In genomic region chr10:32556996-32557395, GRCh38 we compare ENCODE assay signal across 29 cellular contexts.
"Had no signal": no experiment of that assay in that cellular context is flagged by ENCODE, and none has a peak within 500 bp of the region (broad histone marks: within the 10 kb centered on the region; RNA-seq: fewer than 3 reads in every experiment).

No MANE protein-coding gene starts in this region.

- H3K9me3 ChIP-seq: stomach, suprapubic skin, testis, thoracic aorta, thyroid gland, tibial artery, tibial nerve, transverse colon, upper lobe of left lung, uterus, vagina had no signal

- H3K27ac ChIP-seq: stomach, suprapubic skin, testis, thoracic aorta, thyroid gland, tibial artery, tibial nerve, transverse colon, upper lobe of left lung, upper lobe of right lung, uterus, vagina had no signal

- H3K9me3 Mint-ChIP-seq: stimulated activated effector memory CD8-positive, alpha-beta T cell treated with anti-CD3 and anti-CD28 coated beads, Interleukin-12 subunit alpha, Interleukin-12 subunit beta, amount 100 ng/mL, for 72 hours; type B pancreatic cell had no signal

- H3K36me3 ChIP-seq: suprapubic skin, thoracic aorta, thyroid gland, tibial artery, transverse colon, upper lobe of left lung, upper lobe of right lung, uterus, vagina had no signal

- ATAC-seq: stimulated activated effector memory CD8-positive, alpha-beta T cell treated with anti-CD3 and anti-CD28 coated beads, Interleukin-12 subunit alpha, Interleukin-12 subunit beta, amount 100 ng/mL, for 72 hours; stimulated activated memory B cell treated with anti-CD40 and anti-IgM and Interleukin-4, amounts not matched to agents 10 μg/mL and 1 μg/mL and 100 μg/mL, for 72 hours; stimulated activated naive B cell treated with anti-CD40 and anti-IgM and Interleukin-4, amounts not matched to agents 10 μg/mL and 1 μg/mL and 100 μg/mL, for 72 hours; stimulated activated naive CD8-positive, alpha-beta T cell treated with anti-CD3 and anti-CD28 coated beads, Interleukin-15, amount 100 ng/mL, for 72 hours; stimulated activated naive CD8-positive, alpha-beta T cell treated with anti-CD3 and anti-CD28 coated beads, Interleukin-15, Interleukin-2, amounts not matched to agents 100 U/mL and 50 U/mL, for 24 hours had no signal

- H3K4me3 Mint-ChIP-seq: stimulated activated effector memory CD8-positive, alpha-beta T cell treated with anti-CD3 and anti-CD28 coated beads, Interleukin-12 subunit alpha, Interleukin-12 subunit beta, amount 100 ng/mL, for 72 hours; stimulated activated memory B cell treated with anti-CD40 and anti-IgM and Interleukin-4, amounts not matched to agents 10 μg/mL and 1 μg/mL and 100 μg/mL, for 72 hours; stimulated activated naive B cell treated with anti-CD40 and anti-IgM and Interleukin-4, amounts not matched to agents 10 μg/mL and 1 μg/mL and 100 μg/mL, for 72 hours; stimulated activated naive CD8-positive, alpha-beta T cell treated with anti-CD3 and anti-CD28 coated beads, Interleukin-15, amount 100 ng/mL, for 72 hours; stimulated activated naive CD8-positive, alpha-beta T cell treated with anti-CD3 and anti-CD28 coated beads, Interleukin-15, Interleukin-2, amounts not matched to agents 100 ng/mL and 50 ng/mL, for 24 hours; type B pancreatic cell had no signal

- H3K27ac Mint-ChIP-seq: stimulated activated effector memory CD8-positive, alpha-beta T cell treated with anti-CD3 and anti-CD28 coated beads, Interleukin-12 subunit alpha, Interleukin-12 subunit beta, amount 100 ng/mL, for 72 hours; stimulated activated memory B cell treated with anti-CD40 and anti-IgM and Interleukin-4, amounts not matched to agents 10 μg/mL and 1 μg/mL and 100 μg/mL, for 72 hours; stimulated activated naive B cell treated with anti-CD40 and anti-IgM and Interleukin-4, amounts not matched to agents 10 μg/mL and 1 μg/mL and 100 μg/mL, for 72 hours; stimulated activated naive CD8-positive, alpha-beta T cell treated with anti-CD3 and anti-CD28 coated beads, Interleukin-15, Interleukin-2, amounts not matched to agents 100 ng/mL and 50 ng/mL, for 24 hours; type B pancreatic cell had no signal

- H3K36me3 Mint-ChIP-seq: stimulated activated effector memory CD8-positive, alpha-beta T cell treated with anti-CD3 and anti-CD28 coated beads, Interleukin-12 subunit alpha, Interleukin-12 subunit beta, amount 100 ng/mL, for 72 hours; type B pancreatic cell had no signal

- H3K4me1 ChIP-seq: stomach, suprapubic skin, testis, thyroid gland, tibial nerve, transverse colon, upper lobe of left lung, upper lobe of right lung, uterus, vagina had no signal

- FAIRE-seq: urothelium cell line had no signal

- H3K27me3 Mint-ChIP-seq: stimulated activated memory B cell treated with anti-CD40 and anti-IgM and Interleukin-4, amounts not matched to agents 10 μg/mL and 1 μg/mL and 100 μg/mL, for 72 hours; stimulated activated naive B cell treated with anti-CD40 and anti-IgM and Interleukin-4, amounts not matched to agents 10 μg/mL and 1 μg/mL and 100 μg/mL, for 72 hours; stimulated activated naive CD8-positive, alpha-beta T cell treated with anti-CD3 and anti-CD28 coated beads, Interleukin-15, amount 100 ng/mL, for 72 hours; stimulated activated naive CD8-positive, alpha-beta T cell treated with anti-CD3 and anti-CD28 coated beads, Interleukin-15, Interleukin-2, amounts not matched to agents 100 ng/mL and 50 ng/mL, for 24 hours; type B pancreatic cell had no signal

- H3K27me3 ChIP-seq: stomach, suprapubic skin, testis, thyroid gland, tibial artery, tibial nerve, transverse colon, upper lobe of left lung, upper lobe of right lung, uterus, vagina had no signal

- H3K4me1 Mint-ChIP-seq: stimulated activated effector memory CD8-positive, alpha-beta T cell treated with anti-CD3 and anti-CD28 coated beads, Interleukin-12 subunit alpha, Interleukin-12 subunit beta, amount 100 ng/mL, for 72 hours; stimulated activated memory B cell treated with anti-CD40 and anti-IgM and Interleukin-4, amounts not matched to agents 10 μg/mL and 1 μg/mL and 100 μg/mL, for 72 hours; stimulated activated naive B cell treated with anti-CD40 and anti-IgM and Interleukin-4, amounts not matched to agents 10 μg/mL and 1 μg/mL and 100 μg/mL, for 72 hours; stimulated activated naive CD8-positive, alpha-beta T cell treated with anti-CD3 and anti-CD28 coated beads, Interleukin-15, amount 100 ng/mL, for 72 hours had no signal

- DNase-seq: stimulated activated CD4-positive, alpha-beta T cell treated with anti-CD3 and anti-CD28 coated beads, Interleukin-2, amount 100 ng/mL, for 48 hours; stimulated activated CD4-positive, alpha-beta T cell treated with anti-CD3 and anti-CD28 coated beads, Interleukin-4, amount 100 ng/mL, for 1 hour; stimulated activated CD4-positive, alpha-beta T cell treated with anti-CD3 and anti-CD28 coated beads, Interleukin-4, amount 100 ng/mL, for 24 hours; stimulated activated CD4-positive, alpha-beta T cell treated with anti-CD3 and anti-CD28 coated beads, Interleukin-4, amount 100 ng/mL, for 4 hours; stimulated activated CD8-positive, alpha-beta memory T cell treated with anti-CD3 and anti-CD28 coated beads, Interleukin-4, amount 100 ng/mL, for 48 hours; stimulated activated naive B cell treated with anti-CD40 and anti-IgM and Interleukin-4, amounts not matched to agents 10 μg/mL and 1 μg/mL and 100 μg/mL, for 72 hours; stimulated activated naive CD4-positive, alpha-beta T cell; stimulated activated naive CD4-positive, alpha-beta T cell treated with Interleukin-2 at 50 U/mL for 16 hours; stimulated activated naive CD8-positive, alpha-beta T cell treated with anti-CD3 and anti-CD28 coated beads, Interleukin-15, amount 100 ng/mL, for 72 hours; stimulated activated naive CD8-positive, alpha-beta T cell treated with anti-CD3 and anti-CD28 coated beads, Interleukin-15, Interleukin-2, amounts not matched to agents 100 U/mL and 50 U/mL, for 24 hours; stomach; substantia nigra; testis; thyroid gland; tibial artery; transverse colon; trophoblast cell; upper lobe of left lung; upper lobe of right lung; uterus had no signal

- H3K4me3 ChIP-seq: stomach, suprapubic skin, testis, thoracic aorta, thyroid gland, tibial artery, tibial nerve, transverse colon, upper lobe of left lung, upper lobe of right lung, uterus, vagina had no signal
